ENCODE assay signal across 10 cellular contexts in the genomic region with DNA sequence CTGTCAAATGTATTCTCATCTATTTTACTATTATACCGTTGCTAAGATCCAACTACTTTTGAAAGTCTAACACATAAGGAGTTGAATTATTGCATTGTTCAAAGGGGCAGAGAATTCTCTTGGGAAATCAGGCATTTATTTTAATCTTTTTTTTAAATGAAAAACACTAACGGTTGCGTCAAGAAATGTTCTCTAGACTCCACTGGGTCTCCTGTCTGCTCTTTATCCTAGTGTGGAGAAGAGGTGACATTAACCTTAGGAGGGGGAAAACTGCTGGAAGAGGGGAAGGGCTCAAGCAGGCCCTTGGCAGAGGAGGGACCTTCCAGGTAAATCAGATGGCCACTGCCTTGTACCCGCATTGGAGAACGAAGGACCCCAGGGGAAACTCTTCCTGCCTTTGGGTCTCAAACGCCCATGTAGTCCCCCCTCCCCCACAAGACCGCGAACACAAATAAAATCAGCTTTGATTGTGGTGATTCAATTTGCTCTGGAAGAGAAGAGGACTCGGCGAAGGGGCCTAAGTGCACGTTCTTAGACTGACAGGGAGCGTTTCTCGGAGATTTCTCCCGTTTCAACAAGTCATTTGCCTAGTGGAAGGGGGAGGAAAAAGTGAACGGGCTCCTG. TPM values are rescaled to one million over a fixed set of nuclear protein-coding genes. Genes with fewer than 3 reads are reported as not detected.
DNase-seq lines count a peak whose midpoint lies in the region; FAIRE-seq and TF ChIP-seq lines count a peak whose summit lies in the region.
"Had no signal": no experiment of that assay in that cellular context is flagged by ENCODE, and none has a peak within 500 bp of the region (broad histone marks: within the 10 kb centered on the region; RNA-seq: fewer than 3 reads in every experiment).

No MANE protein-coding gene starts in this region.

- intact Hi-C loops in Calu3 (cut with micrococcal nuclease; ENCODE audit: unreplicated experiment), result no loop called here

- CTCF ChIA-PET in Calu3 (lab: Charles Lee), result no interaction called here

- TF ChIP-seq CTCF in Calu3 (IDR thresholded peaks at IDR 0.05; ENCODE audit: unreplicated experiment) (no peak), bronchial epithelial cell (IDR thresholded peaks at IDR 0.05; ENCODE audit: insufficient read depth, low read length, severe bottlenecking) (no peak)

- H3K27me3 ChIP-seq in bronchial epithelial cell (ENCODE audit: control insufficient read depth, insufficient read depth, low read length) (peaks cover 30% of the 10 kb centered on the region), rectal smooth muscle tissue (ENCODE audit: control insufficient read depth, insufficient read depth, low read length) (peaks cover 10% of the 10 kb centered on the region)

- no TSS peak for BruUV-seq in Calu3 (replicated peaks; lab: Mats Ljungman, UMichigan)

- H3K27ac ChIP-seq in rectal smooth muscle tissue (ENCODE audit: low read depth, low read length), result peak overlapping the region; percentile 68
- H3K27ac ChIP-seq: C4-2B had no signal

- peaks cover 6% of the 10 kb centered on the region for H3K4me1 ChIP-seq in rectal smooth muscle tissue (ENCODE audit: control insufficient read depth, insufficient read depth, low read length)

- H3K27ac Mint-ChIP-seq in Calu3 (ENCODE audit: unreplicated experiment), result no peak overlapping the region
- H3K27ac Mint-ChIP-seq: activated T-helper 1 cell treated with anti-CD3 and anti-CD28 coated beads, Interleukin-12 subunit alpha, Interleukin-12 subunit beta, Interleukin-2, Interleukin-4 antibody, amounts not matched to agents 30 ng/mL and 10 ng/mL and 1 ng/mL, durations not matched to agents 14 hours and 24 hours and 36 hours had no signal

- peaks cover 100% of the 10 kb centered on the region for H3K27me3 Mint-ChIP-seq in Calu3 (ENCODE audit: unreplicated experiment)

- H3K9ac ChIP-seq in rectal smooth muscle tissue (ENCODE audit: low read length), result no peak overlapping the region

- DNase-seq in Calu3 (no peak), bronchial epithelial cell (ENCODE audit: low read depth) (no peak), NOMO-1 (lab: John Stamatoyannopoulos, UW; ENCODE audit: unreplicated experiment in 2 of 2) (no peak), LoVo (ENCODE audit: low spot score) (no peak)
- no peak for DNase-seq in NK-92 treated with Interleukin-12 subunit alpha and Interleukin-12 subunit beta, amount 100 ng/mL, for 24 hours (lab: John Stamatoyannopoulos, UW)
- no peak for DNase-seq in stimulated activated CD4-positive, alpha-beta T cell treated with anti-CD3 and anti-CD28 coated beads, Interleukin-15, amount 100 ng/mL, for 24 hours

- peak overlapping the region; percentile 58 for H3K4me3 Mint-ChIP-seq in Calu3 (ENCODE audit: low read depth, unreplicated experiment)
- H3K4me3 Mint-ChIP-seq: activated T-helper 1 cell treated with anti-CD3 and anti-CD28 coated beads, Interleukin-12 subunit alpha, Interleukin-12 subunit beta, Interleukin-2, Interleukin-4 antibody, amounts not matched to agents 30 ng/mL and 10 ng/mL and 1 ng/mL, durations not matched to agents 14 hours and 24 hours and 36 hours had no signal

- H3K4me3 ChIP-seq in bronchial epithelial cell (ENCODE audit: low read depth, low read length) (no peak overlapping the region), iPS-11a (ENCODE audit: low read depth, low read length) (peak overlapping the region; percentile 40), rectal smooth muscle tissue (ENCODE audit: low read length) (no peak overlapping the region)

- no peaks in the 10 kb centered on the region for H3K36me3 ChIP-seq in bronchial epithelial cell (ENCODE audit: control insufficient read depth, insufficient read depth, low read length)
- H3K36me3 ChIP-seq in rectal smooth muscle tissue (ENCODE audit: control insufficient read depth, insufficient read depth, low read length), result no peaks in the 10 kb centered on the region

- no peaks in the 10 kb centered on the region for H3K4me1 Mint-ChIP-seq in Calu3 (ENCODE audit: low read depth, unreplicated experiment)

- no peaks in the 10 kb centered on the region for H3K36me3 Mint-ChIP-seq in Calu3 (ENCODE audit: insufficient read depth, unreplicated experiment)

- peak; percentile 36 for FAIRE-seq in bronchial epithelial cell (lab: Jason Lieb, UNC)

- no peaks in the 10 kb centered on the region for H3K9me3 Mint-ChIP-seq in Calu3 (ENCODE audit: low read depth, unreplicated experiment)
- H3K9me3 Mint-ChIP-seq: activated T-helper 1 cell treated with anti-CD3 and anti-CD28 coated beads, Interleukin-12 subunit alpha, Interleukin-12 subunit beta, Interleukin-2, Interleukin-4 antibody, amounts not matched to agents 30 ng/mL and 10 ng/mL and 1 ng/mL, durations not matched to agents 14 hours and 24 hours and 36 hours had no signal

RNA-seq across cellular contexts. Expression of gene APCDD1, which starts 1.1 kb away (rescaled TPM):
- total RNA-seq in Calu3 (2022) (0.51 TPM in 1 of 2 replicates, not detected in the other), bronchial epithelial cell (under 0.01 and 0.64 TPM in 2 replicates)
- total RNA-seq: activated T-helper 1 cell treated with anti-CD3 and anti-CD28 coated beads, Interleukin-12 subunit alpha, Interleukin-12 subunit beta, Interleukin-2, Interleukin-4 antibody, amounts not matched to agents 30 ng/mL and 10 ng/mL and 1 ng/mL, durations not matched to agents 14 hours and 24 hours and 36 hours had no signal
